In the genomic region with DNA sequence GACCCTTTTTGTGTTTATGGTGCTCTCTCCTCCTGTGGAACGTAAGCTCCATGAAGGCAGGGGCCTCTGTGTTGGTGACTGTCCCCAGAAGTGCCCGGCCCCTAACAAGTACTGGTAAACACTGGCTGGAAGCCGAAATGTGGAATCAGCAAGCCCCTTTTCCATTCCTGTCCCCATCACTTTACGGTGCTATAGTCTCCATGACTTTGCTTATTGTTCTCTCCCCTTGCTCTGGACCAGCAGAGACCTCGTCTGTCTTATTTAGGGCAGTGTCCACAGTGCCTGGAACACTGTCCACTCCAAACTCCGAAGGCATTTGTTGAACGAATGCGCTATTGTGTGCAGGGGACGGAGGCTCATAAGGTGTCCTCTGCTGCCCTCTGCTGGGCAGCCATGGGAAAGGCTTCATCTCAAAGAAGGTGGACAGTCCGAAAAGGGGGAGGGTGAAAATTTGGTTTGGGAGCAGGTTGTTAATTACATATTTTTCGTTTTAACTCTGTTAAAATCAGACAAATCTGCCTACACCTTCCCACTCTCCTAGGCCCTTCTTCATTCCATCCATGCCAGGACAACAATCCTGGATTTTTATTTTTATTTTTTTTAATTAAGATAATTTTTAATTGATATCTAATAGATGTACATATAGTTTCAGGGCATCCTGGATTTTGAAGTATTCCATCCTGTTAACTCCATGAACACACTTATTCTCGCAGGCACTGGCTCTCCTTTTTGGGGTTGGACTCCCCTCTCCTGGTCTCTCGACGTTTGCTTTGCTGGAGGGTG, we compare ENCODE assay signal across 9 cellular contexts.
DNase-seq lines count a peak whose midpoint lies in the region; ATAC-seq and TF ChIP-seq lines count a peak whose summit lies in the region.
"Had no signal": no experiment of that assay in that cellular context is flagged by ENCODE, and none has a peak within 500 bp of the region (broad histone marks: within the 10 kb centered on the region; RNA-seq: fewer than 3 reads in every experiment).

No MANE protein-coding gene starts in this region.

- H3K36me3 Mint-ChIP-seq in chondrocyte (ENCODE audit: low read depth): no peaks in the 10 kb centered on the region

- H3K4me3 ChIP-seq in left lung: no peak overlapping the region

- intact Hi-C loops in left lung (cut with DNase I): loop anchor here in 1 of 2 donors (5.0 kb wide), 1 partner anchor 648 kb away; no protein-coding TSS in a partner anchor

- ATAC-seq in HG02571 (IDR thresholded peaks at IDR 0.05; ENCODE audit: unreplicated experiment) (peak; percentile 47), left lung (peak; percentile 98), GM21737 (IDR thresholded peaks at IDR 0.05; ENCODE audit: unreplicated experiment) (no peak)

- H3K9me3 ChIP-seq in left lung: no peaks in the 10 kb centered on the region

- H3K27ac ChIP-seq in left lung: no peak overlapping the region

- H3K4me3 Mint-ChIP-seq in chondrocyte (ENCODE audit: unreplicated experiment): no peak overlapping the region
- H3K4me3 Mint-ChIP-seq: dendritic cell treated with granulocyte-macrophage colony-stimulating factor and Interleukin-4, amounts not matched to agents 40 ng/mL and 50 ng/mL, for 4 days had no signal

- no peaks in the 10 kb centered on the region for H3K9me3 Mint-ChIP-seq in chondrocyte (ENCODE audit: low read depth)
- H3K9me3 Mint-ChIP-seq: dendritic cell treated with granulocyte-macrophage colony-stimulating factor and Interleukin-4, amounts not matched to agents 40 ng/mL and 50 ng/mL, for 4 days had no signal

- no peaks in the 10 kb centered on the region for H3K4me1 ChIP-seq in left lung

- peaks cover 0 to 19% of the 10 kb centered on the region in 2 donors for H3K27me3 ChIP-seq in left lung

- peaks cover 22% of the 10 kb centered on the region for H3K4me1 Mint-ChIP-seq in chondrocyte (ENCODE audit: low read depth)

- H3K27me3 Mint-ChIP-seq in chondrocyte (ENCODE audit: low read depth): peaks cover 2% of the 10 kb centered on the region

- peak; percentile 97 for TF ChIP-seq CTCF in chondrocyte (IDR thresholded peaks at IDR 0.05)
- peak; percentile 81 to 90 for TF ChIP-seq CTCF in left lung (IDR thresholded peaks at IDR 0.05)

- H3K36me3 ChIP-seq in left lung: no peaks in the 10 kb centered on the region

- peak; percentile 73 for DNase-seq in DMS114 treated with DMSO at 0.1 percent for 48 hours (lab: John Stamatoyannopoulos, UW; ENCODE audit: unreplicated experiment)
- peak; percentile 49 to 87 for DNase-seq in NCI-H446 (lab: John Stamatoyannopoulos, UW)
- DNase-seq in activated CD4-positive, alpha-beta T cell treated with anti-CD3 and anti-CD28 coated beads for 48 hours: peak; percentile 70
- DNase-seq in chondrocyte (ENCODE audit: low spot score): no peak
- peak; percentile 67 to 87 for DNase-seq in left lung
- DNase-seq in stimulated activated CD4-positive, alpha-beta T cell treated with anti-CD3 and anti-CD28 coated beads, TNF-alpha, amount 100 ng/mL, for 24 hours (ENCODE audit: low read depth in 3 of 3): peak; percentile 31 to 49 (median 40)

- H3K27ac Mint-ChIP-seq in chondrocyte (ENCODE audit: unreplicated experiment): no peak overlapping the region
- H3K27ac Mint-ChIP-seq: dendritic cell treated with granulocyte-macrophage colony-stimulating factor and Interleukin-4, amounts not matched to agents 40 ng/mL and 50 ng/mL, for 4 days had no signal
